In the genomic region with DNA sequence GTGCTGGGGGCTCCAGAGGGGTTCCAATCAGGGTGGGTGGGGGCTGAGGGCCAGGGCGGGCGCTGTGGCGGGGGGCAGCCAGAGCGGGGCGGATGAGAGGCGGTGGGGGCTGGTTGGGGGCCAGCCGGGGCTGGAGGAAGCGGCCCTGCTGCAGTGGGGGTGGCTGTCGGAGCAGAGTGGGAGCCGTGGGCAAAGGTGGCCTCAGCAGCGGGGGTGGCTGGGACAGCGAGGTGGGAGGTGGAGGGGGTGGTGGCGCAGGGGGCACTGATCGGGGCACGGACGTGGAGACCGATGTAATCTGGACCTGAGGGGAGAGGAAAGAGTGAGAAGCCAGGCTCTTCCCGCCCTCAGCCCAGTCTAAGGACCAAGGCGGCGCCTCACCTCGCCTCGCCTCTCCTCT, we compare ENCODE assay signal across 21 cellular contexts. TPM values are rescaled to one million over a fixed set of nuclear protein-coding genes. Genes with fewer than 3 reads are reported as not detected.
DNase-seq lines count a peak whose midpoint lies in the region; ATAC-seq and TF ChIP-seq lines count a peak whose summit lies in the region.
"Had no signal": no experiment of that assay in that cellular context is flagged by ENCODE, and none has a peak within 500 bp of the region (broad histone marks: within the 10 kb centered on the region; RNA-seq: fewer than 3 reads in every experiment).

No MANE protein-coding gene starts in this region.

- H3K27ac Mint-ChIP-seq in effector memory CD8-positive, alpha-beta T cell, result peak overlapping the region; percentile 27 to 50
- H3K27ac Mint-ChIP-seq in neural crest cell (ENCODE audit: unreplicated experiment), result peak overlapping the region; percentile 78

- ATAC-seq in heart left ventricle (no peak), HG03108 (IDR thresholded peaks at IDR 0.05; ENCODE audit: unreplicated experiment) (no peak), HG02884 (IDR thresholded peaks at IDR 0.05; ENCODE audit: unreplicated experiment) (no peak)
- no peak for ATAC-seq in effector memory CD8-positive, alpha-beta T cell (replicated peaks)

- H3K27me3 ChIP-seq in cardiac muscle cell (no peaks in the 10 kb centered on the region), heart left ventricle (peaks cover 0 to 11% (median 0%) of the 10 kb centered on the region in 9 donors), dorsolateral prefrontal cortex (no peaks in the 10 kb centered on the region)
- H3K27me3 ChIP-seq: Peyer's patch, SJCRH30 had no signal

- H3K4me3 ChIP-seq in cardiac muscle cell (no peak overlapping the region), heart left ventricle (no peak overlapping the region), dorsolateral prefrontal cortex (no peak overlapping the region)
- H3K4me3 ChIP-seq: HAP-1, Peyer's patch, SJCRH30 had no signal

- DNase-seq in cardiac muscle cell (ENCODE audit: low read depth in 1 of 2, low spot score in 1 of 2), result no peak
- no peak for DNase-seq in heart left ventricle
- no peak for DNase-seq in effector memory CD8-positive, alpha-beta T cell
- no peak for DNase-seq in neural crest cell (ENCODE audit: low read depth, low spot score)
- DNase-seq in dorsolateral prefrontal cortex, result no peak
- DNase-seq in cortex of kidney (lab: John Stamatoyannopoulos, UW), result no peak
- DNase-seq: ACHN, EL, GF-D8, Karpas-422, NCI-H1694, NCI-H2081 treated with DMSO at 0.1 percent for 48 hours, NCI-H446, NCI-H526, Peyer's patch had no signal

- peaks cover 4 to 14% of the 10 kb centered on the region in 2 donors for H3K4me1 Mint-ChIP-seq in effector memory CD8-positive, alpha-beta T cell (ENCODE audit: low read depth in 2 of 2)
- H3K4me1 Mint-ChIP-seq in neural crest cell, result peaks cover 41% of the 10 kb centered on the region

- H3K9me3 Mint-ChIP-seq in effector memory CD8-positive, alpha-beta T cell, result no peaks in the 10 kb centered on the region
- H3K9me3 Mint-ChIP-seq in neural crest cell, result no peaks in the 10 kb centered on the region

- no peaks in the 10 kb centered on the region for H3K27me3 Mint-ChIP-seq in effector memory CD8-positive, alpha-beta T cell
- peaks cover 10% of the 10 kb centered on the region for H3K27me3 Mint-ChIP-seq in neural crest cell (ENCODE audit: low read depth)

- no peaks in the 10 kb centered on the region for H3K9me3 ChIP-seq in cardiac muscle cell (ENCODE audit: low read depth)
- no peaks in the 10 kb centered on the region for H3K9me3 ChIP-seq in heart left ventricle
- H3K9me3 ChIP-seq: HAP-1, Peyer's patch, SJCRH30 had no signal

- H3K27ac ChIP-seq in cardiac muscle cell (peak overlapping the region; percentile 92), heart left ventricle (no peak overlapping the region), dorsolateral prefrontal cortex (peak overlapping the region in 9 of 59 donors; percentile 3 to 92 (median 27))
- H3K27ac ChIP-seq: Peyer's patch, SJCRH30 had no signal

- 90 to 93% (median 91%) methylated on average over 22 of the region's 22 CpGs for WGBS in heart left ventricle, 4 donors

- peaks cover 23% of the 10 kb centered on the region for H3K36me3 Mint-ChIP-seq in effector memory CD8-positive, alpha-beta T cell (ENCODE audit: insufficient read depth)
- peaks cover 5% of the 10 kb centered on the region for H3K36me3 Mint-ChIP-seq in neural crest cell (ENCODE audit: low read depth)

- H3K36me3 ChIP-seq in cardiac muscle cell (peaks cover 5% of the 10 kb centered on the region), heart left ventricle (peaks cover 0 to 30% (median 28%) of the 10 kb centered on the region in 9 donors)
- H3K36me3 ChIP-seq: SJCRH30 had no signal

- TF ChIP-seq CTCF in cardiac muscle cell (IDR thresholded peaks at IDR 0.05; ENCODE audit: low read depth, low read length), result no peak
- TF ChIP-seq CTCF in heart left ventricle (IDR thresholded peaks at IDR 0.05), result no peak
- TF ChIP-seq CTCF in neural crest cell (conservative IDR thresholded peaks at IDR 0.05), result no peak
- no peak for TF ChIP-seq CTCF in dorsolateral prefrontal cortex (IDR thresholded peaks at IDR 0.05 in 54 of 56, conservative IDR thresholded peaks at IDR 0.05 in 2 of 56; ENCODE audit: low read depth in 1 of 56, partially characterized antibody in 56 of 56)

- no peak overlapping the region for H3K4me3 Mint-ChIP-seq in effector memory CD8-positive, alpha-beta T cell
- peak overlapping the region; percentile 92 for H3K4me3 Mint-ChIP-seq in neural crest cell
- H3K4me3 Mint-ChIP-seq: CD14-positive monocyte had no signal

- TF ChIP-seq POLR2A in heart left ventricle (IDR thresholded peaks at IDR 0.05), result no peak

- intact Hi-C loops in heart left ventricle (cut with DNase I), result no loop called here
- intact Hi-C loops in dorsolateral prefrontal cortex (cut with DNase I), result no loop called here

- H3K4me1 ChIP-seq in cardiac muscle cell (ENCODE audit: low read depth), result peaks cover 43% of the 10 kb centered on the region
- H3K4me1 ChIP-seq in heart left ventricle, result peaks cover 7 to 54% (median 21%) of the 10 kb centered on the region in 12 donors
- H3K4me1 ChIP-seq: HAP-1, SJCRH30 had no signal

RNA-seq across cellular contexts. Expression of gene RCOR2, which starts 5.1 kb away (rescaled TPM):
- 73.5 and 74.2 TPM in 2 replicates for total RNA-seq in cardiac muscle cell
- 34.7 and 41.0 TPM in 2 replicates for polyA plus RNA-seq in cardiac muscle cell
- 1 to 10 TPM; 1.9 to 5.7 (median 4.2) TPM for total RNA-seq in heart left ventricle
- polyA plus RNA-seq in heart left ventricle, result 1 to 10 TPM; 3.8 to 4.8 TPM
- total RNA-seq in neural crest cell, result 107 and 108 TPM in 2 replicates
- total RNA-seq in dorsolateral prefrontal cortex, result 10 to 100 TPM in 73 of 120 experiments, 1 to 10 TPM in 47; 4.7 to 20.2 (median 10.9) TPM
- total RNA-seq: MCF 10A had no signal
- polyA plus RNA-seq: CD14-positive monocyte had no signal

RNA-seq across cellular contexts. Expression of gene NAA40, which starts 26.9 kb away (rescaled TPM):
- total RNA-seq in cardiac muscle cell (56.7 and 82.7 TPM in 2 replicates), heart left ventricle (10 to 100 TPM in 8 of 9 donors, 1 to 10 TPM in 1; 9.7 to 26.1 (median 18.8) TPM), neural crest cell (64.5 and 71.2 TPM in 2 replicates), dorsolateral prefrontal cortex (10 to 100 TPM; 18.7 to 46.0 (median 26.4) TPM)
- polyA plus RNA-seq in cardiac muscle cell (59.1 and 60.9 TPM in 2 replicates), heart left ventricle (10 to 100 TPM; 19.6 to 19.9 TPM)
